Comparison of ENCODE assay signal across 17 cellular contexts in genomic region chr15:92621972-92622533, GRCh38.
"Had no signal": no experiment of that assay in that cellular context is flagged by ENCODE, and none has a peak within 500 bp of the region (broad histone marks: within the 10 kb centered on the region; RNA-seq: fewer than 3 reads in every experiment).

No MANE protein-coding gene starts in this region.

- H3K4me3 ChIP-seq: coronary artery, gastroesophageal sphincter, hepatocyte, lower lobe of right lung had no signal

- H3K36me3 ChIP-seq: lower lobe of right lung had no signal

- H3K9me3 ChIP-seq: gastroesophageal sphincter, lower lobe of right lung had no signal

- DNase-seq: activated CD4-positive, alpha-beta memory T cell treated with anti-CD3 and anti-CD28 coated beads, Interleukin-2, amount 10 ng/mL, durations not matched to agents 7 days and 5 days; activated CD4-positive, alpha-beta T cell treated with anti-CD3 and anti-CD28 coated beads for 36 hours; activated naive CD4-positive, alpha-beta T cell treated with Interleukin-2 at 50 U/mL for 16 hours; activated naive CD8-positive, alpha-beta T cell treated with anti-CD3 and anti-CD28 coated beads, Interleukin-2, amount 50 U/mL, for 24 hours; activated T-cell treated with anti-CD3 and anti-CD28 coated beads, Interleukin-2, amount 50 U/mL, for 72 hours; effector CD8-positive, alpha-beta T cell; kidney glomerular epithelial cell; lower lobe of right lung; naive thymus-derived CD4-positive, alpha-beta T cell; occipital lobe; stimulated activated CD4-positive, alpha-beta T cell treated with anti-CD3 and anti-CD28 coated beads, Interleukin-4, amount 100 ng/mL, for 4 hours; SW 1271 had no signal

- ATAC-seq: activated CD4-positive, alpha-beta T cell treated with anti-CD3 and anti-CD28 coated beads for 36 hours; activated naive CD8-positive, alpha-beta T cell treated with anti-CD3 and anti-CD28 coated beads, Interleukin-2, amount 50 U/mL, for 24 hours; activated T-cell treated with anti-CD3 and anti-CD28 coated beads, Interleukin-2, amount 50 U/mL, for 72 hours; gastroesophageal sphincter; lower lobe of right lung; naive thymus-derived CD4-positive, alpha-beta T cell had no signal

- H3K4me3 Mint-ChIP-seq: activated CD4-positive, alpha-beta memory T cell treated with anti-CD3 and anti-CD28 coated beads, Interleukin-2, amount 10 ng/mL, durations not matched to agents 7 days and 5 days; activated CD4-positive, alpha-beta T cell treated with anti-CD3 and anti-CD28 coated beads for 36 hours; activated naive CD8-positive, alpha-beta T cell treated with anti-CD3 and anti-CD28 coated beads, Interleukin-2, amount 50 U/mL, for 24 hours; naive thymus-derived CD4-positive, alpha-beta T cell had no signal

- FAIRE-seq: urothelium cell line had no signal

- H3K9me3 Mint-ChIP-seq: activated CD4-positive, alpha-beta memory T cell treated with anti-CD3 and anti-CD28 coated beads, Interleukin-2, amount 10 ng/mL, durations not matched to agents 7 days and 5 days; activated naive CD8-positive, alpha-beta T cell treated with anti-CD3 and anti-CD28 coated beads, Interleukin-2, amount 50 U/mL, for 24 hours; activated T-cell treated with anti-CD3 and anti-CD28 coated beads, Interleukin-2, amount 50 U/mL, for 72 hours; naive thymus-derived CD4-positive, alpha-beta T cell had no signal

- H3K27me3 ChIP-seq: gastroesophageal sphincter, hepatocyte had no signal

- H3K27ac ChIP-seq: coronary artery, hepatocyte, lower lobe of right lung had no signal

- H3K27ac Mint-ChIP-seq: activated CD4-positive, alpha-beta memory T cell treated with anti-CD3 and anti-CD28 coated beads, Interleukin-2, amount 10 ng/mL, durations not matched to agents 7 days and 5 days; activated CD4-positive, alpha-beta T cell treated with anti-CD3 and anti-CD28 coated beads for 36 hours; activated naive CD8-positive, alpha-beta T cell treated with anti-CD3 and anti-CD28 coated beads, Interleukin-2, amount 50 U/mL, for 24 hours; activated T-cell treated with anti-CD3 and anti-CD28 coated beads, Interleukin-2, amount 50 U/mL, for 72 hours; naive thymus-derived CD4-positive, alpha-beta T cell had no signal

- H3K27me3 Mint-ChIP-seq: activated CD4-positive, alpha-beta memory T cell treated with anti-CD3 and anti-CD28 coated beads, Interleukin-2, amount 10 ng/mL, durations not matched to agents 7 days and 5 days; activated CD4-positive, alpha-beta T cell treated with anti-CD3 and anti-CD28 coated beads for 36 hours; naive thymus-derived CD4-positive, alpha-beta T cell; progenitor cell of endocrine pancreas had no signal
